Comparison of ENCODE assay signal across 1 cellular context in the genomic region with DNA sequence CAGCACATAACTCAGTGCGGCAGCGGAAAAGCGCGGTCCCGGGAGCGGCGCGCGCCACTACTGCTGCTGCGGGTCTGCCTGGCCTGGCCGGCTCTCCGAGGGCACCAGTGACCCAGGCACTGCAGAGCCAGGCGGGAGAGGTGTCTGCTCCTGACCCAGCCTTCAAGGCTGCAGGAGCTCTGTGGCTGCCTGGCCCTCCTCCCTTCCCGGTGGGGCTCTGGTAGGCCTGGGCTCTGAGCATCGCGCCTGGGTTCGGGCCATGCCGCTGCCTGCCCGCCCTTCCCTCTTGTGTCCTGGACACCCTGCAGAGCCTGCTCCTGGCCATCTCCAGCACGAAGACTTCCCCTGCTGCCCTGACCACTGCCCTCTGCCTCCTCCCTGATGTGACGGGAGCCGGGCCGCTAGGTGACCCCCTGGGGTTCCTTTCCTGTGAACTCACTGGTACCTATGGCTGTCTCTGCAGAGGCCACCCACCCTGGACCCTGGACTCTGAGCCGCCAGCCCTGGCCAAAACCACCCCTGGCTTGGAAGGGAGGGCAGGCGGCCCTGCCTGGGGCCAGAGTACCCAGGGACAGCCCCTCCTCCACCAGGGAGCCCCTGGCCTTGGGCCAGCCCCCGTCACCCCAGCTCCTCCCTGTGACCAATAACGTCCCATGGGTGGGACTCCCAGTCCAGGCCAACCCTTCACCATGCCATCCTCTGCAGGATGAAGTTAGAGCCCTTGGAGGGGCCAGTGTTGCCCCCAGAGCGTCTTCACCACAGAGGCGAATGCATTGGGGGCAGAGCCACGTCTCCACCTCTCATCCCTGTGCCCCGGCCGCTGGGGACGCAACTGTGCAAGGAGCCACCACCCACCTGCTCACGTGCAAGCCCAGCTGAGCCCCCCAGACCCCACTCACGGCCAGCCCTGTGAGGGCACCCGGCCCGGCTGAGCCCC.
TF ChIP-seq lines count a peak whose summit lies in the region.

No MANE protein-coding gene starts in this region.

TF ChIP-seq in HepG2, 621 proteins besides CTCF, POLR2A, EP300 and RAD21 (continued from another document and continues in another):
- TF ChIP-seq REPIN1 (CRISPR knock-in tag; IDR thresholded peaks at IDR 0.05; ENCODE audit: borderline replicate concordance, low read depth) (peak; percentile 89; the same call in 1 of the 2 replicates), ZNF230 (CRISPR knock-in tag; IDR thresholded peaks at IDR 0.05) (peak; percentile 30; the same call in 1 of the 2 replicates), CBX5 (CRISPR knock-in tag; IDR thresholded peaks at IDR 0.05; ENCODE audit: borderline replicate concordance) (no peak; the same call in 1 of the 2 replicates), IRX3 (CRISPR knock-in tag; IDR thresholded peaks at IDR 0.05; ENCODE audit: borderline replicate concordance, low read depth) (no peak; the same call in 1 of the 2 replicates), EEA1 (CRISPR knock-in tag; IDR thresholded peaks at IDR 0.05; ENCODE audit: borderline replicate concordance) (no peak; the same call in none of the 2 replicates), ZNF772 (CRISPR knock-in tag; IDR thresholded peaks at IDR 0.05) (peak; percentile 94), CBFB (CRISPR knock-in tag; IDR thresholded peaks at IDR 0.05) (0 out of 2 replicates have a peak, but pooled peaks have one; percentile 4), ZNF749 (CRISPR knock-in tag; IDR thresholded peaks at IDR 0.05; ENCODE audit: borderline replicate concordance) (peak; percentile 86; the same call in 1 of the 2 replicates), NFRKB (IDR thresholded peaks at IDR 0.05) (no peak), ZNF431 (CRISPR knock-in tag; IDR thresholded peaks at IDR 0.05; ENCODE audit: borderline replicate concordance, low read depth) (peak; percentile 79; the same call in 1 of the 2 replicates), MAF1 (CRISPR knock-in tag; IDR thresholded peaks at IDR 0.05; ENCODE audit: borderline replicate concordance) (0 out of 2 replicates have a peak, but pooled peaks have one; percentile 61), ZNF44 (CRISPR knock-in tag; IDR thresholded peaks at IDR 0.05) (no peak), ATF7-NPFF (CRISPR knock-in tag; IDR thresholded peaks at IDR 0.05; ENCODE audit: low read depth) (peak; percentile 61), NCOA1 (CRISPR knock-in tag; IDR thresholded peaks at IDR 0.05) (no peak; the same call in 1 of the 2 replicates), GFI1 (CRISPR knock-in tag; IDR thresholded peaks at IDR 0.05; ENCODE audit: borderline replicate concordance) (peak; percentile 82; the same call in 1 of the 2 replicates), ZNF720 (CRISPR knock-in tag; IDR thresholded peaks at IDR 0.05) (no peak), RELA (CRISPR knock-in tag; IDR thresholded peaks at IDR 0.05) (no peak), HMGA1 (CRISPR knock-in tag; conservative IDR thresholded peaks at IDR 0.05) (no peak), ZNF430 (CRISPR knock-in tag; IDR thresholded peaks at IDR 0.05) (no peak), ZNF790 (CRISPR knock-in tag; IDR thresholded peaks at IDR 0.05; ENCODE audit: borderline replicate concordance) (no peak), PAX8 (CRISPR knock-in tag; IDR thresholded peaks at IDR 0.05; ENCODE audit: borderline replicate concordance) (no peak), ZBTB1 (CRISPR knock-in tag; IDR thresholded peaks at IDR 0.05; ENCODE audit: borderline replicate concordance) (no peak), ZSCAN29 (CRISPR knock-in tag; conservative IDR thresholded peaks at IDR 0.05) (0 out of 2 replicates have a peak, but pooled peaks have one; percentile 21), HNRNPK (IDR thresholded peaks at IDR 0.05; ENCODE audit: low read depth, low read length, poor library complexity, severe bottlenecking) (no peak), GABPB1 (CRISPR knock-in tag; IDR thresholded peaks at IDR 0.05) (peak; percentile 77), ZEB1 (IDR thresholded peaks at IDR 0.05; ENCODE audit: insufficient replicate concordance, low read depth) (peak; percentile 44), PHF5A (CRISPR knock-in tag; IDR thresholded peaks at IDR 0.05; ENCODE audit: low read depth, unreplicated experiment) (no peak), ZMYM3 (CRISPR knock-in tag; IDR thresholded peaks at IDR 0.05) (no peak), MED1 (CRISPR knock-in tag; IDR thresholded peaks at IDR 0.05) (peak; percentile 90), ZNF589 (CRISPR knock-in tag; conservative IDR thresholded peaks at IDR 0.05) (no peak), ZNF713 (CRISPR knock-in tag; IDR thresholded peaks at IDR 0.05) (no peak), ZSCAN20 (CRISPR knock-in tag; IDR thresholded peaks at IDR 0.05; ENCODE audit: borderline replicate concordance) (no peak), HOXD1 (CRISPR knock-in tag; IDR thresholded peaks at IDR 0.05) (no peak), ARNTL (CRISPR knock-in tag; IDR thresholded peaks at IDR 0.05) (peak; percentile 59; the same call in 1 of the 2 replicates)
- TF ChIP-seq, protein P1, sequence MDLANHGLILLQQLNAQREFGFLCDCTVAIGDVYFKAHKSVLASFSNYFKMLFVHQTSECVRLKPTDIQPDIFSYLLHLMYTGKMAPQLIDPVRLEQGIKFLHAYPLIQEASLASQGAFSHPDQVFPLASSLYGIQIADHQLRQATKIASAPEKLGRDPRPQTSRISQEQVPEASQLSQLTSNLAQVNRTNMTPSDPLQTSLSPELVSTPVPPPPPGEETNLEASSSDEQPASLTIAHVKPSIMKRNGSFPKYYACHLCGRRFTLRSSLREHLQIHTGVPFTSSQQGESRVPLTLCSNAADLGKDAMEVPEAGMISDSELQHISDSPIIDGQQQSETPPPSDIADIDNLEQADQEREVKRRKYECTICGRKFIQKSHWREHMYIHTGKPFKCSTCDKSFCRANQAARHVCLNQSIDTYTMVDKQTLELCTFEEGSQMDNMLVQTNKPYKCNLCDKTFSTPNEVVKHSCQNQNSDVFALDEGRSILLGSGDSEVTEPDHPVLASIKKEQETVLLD (CRISPR knock-in tag; IDR thresholded peaks at IDR 0.05; ENCODE audit: low read depth), result no peak
- TF ChIP-seq, protein P2, sequence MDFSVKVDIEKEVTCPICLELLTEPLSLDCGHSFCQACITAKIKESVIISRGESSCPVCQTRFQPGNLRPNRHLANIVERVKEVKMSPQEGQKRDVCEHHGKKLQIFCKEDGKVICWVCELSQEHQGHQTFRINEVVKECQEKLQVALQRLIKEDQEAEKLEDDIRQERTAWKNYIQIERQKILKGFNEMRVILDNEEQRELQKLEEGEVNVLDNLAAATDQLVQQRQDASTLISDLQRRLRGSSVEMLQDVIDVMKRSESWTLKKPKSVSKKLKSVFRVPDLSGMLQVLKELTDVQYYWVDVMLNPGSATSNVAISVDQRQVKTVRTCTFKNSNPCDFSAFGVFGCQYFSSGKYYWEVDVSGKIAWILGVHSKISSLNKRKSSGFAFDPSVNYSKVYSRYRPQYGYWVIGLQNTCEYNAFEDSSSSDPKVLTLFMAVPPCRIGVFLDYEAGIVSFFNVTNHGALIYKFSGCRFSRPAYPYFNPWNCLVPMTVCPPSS (IDR thresholded peaks at IDR 0.05), result no peak
- TF ChIP-seq, protein P3, sequence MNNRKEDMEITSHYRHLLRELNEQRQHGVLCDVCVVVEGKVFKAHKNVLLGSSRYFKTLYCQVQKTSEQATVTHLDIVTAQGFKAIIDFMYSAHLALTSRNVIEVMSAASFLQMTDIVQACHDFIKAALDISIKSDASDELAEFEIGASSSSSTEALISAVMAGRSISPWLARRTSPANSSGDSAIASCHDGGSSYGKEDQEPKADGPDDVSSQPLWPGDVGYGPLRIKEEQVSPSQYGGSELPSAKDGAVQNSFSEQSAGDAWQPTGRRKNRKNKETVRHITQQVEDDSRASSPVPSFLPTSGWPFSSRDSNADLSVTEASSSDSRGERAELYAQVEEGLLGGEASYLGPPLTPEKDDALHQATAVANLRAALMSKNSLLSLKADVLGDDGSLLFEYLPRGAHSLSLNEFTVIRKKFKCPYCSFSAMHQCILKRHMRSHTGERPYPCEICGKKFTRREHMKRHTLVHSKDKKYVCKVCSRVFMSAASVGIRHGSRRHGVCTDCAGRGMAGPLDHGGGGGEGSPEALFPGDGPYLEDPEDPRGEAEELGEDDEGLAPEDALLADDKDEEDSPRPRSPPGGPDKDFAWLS (CRISPR knock-in tag; IDR thresholded peaks at IDR 0.05; ENCODE audit: borderline replicate concordance), result no peak
- TF ChIP-seq, protein P4, sequence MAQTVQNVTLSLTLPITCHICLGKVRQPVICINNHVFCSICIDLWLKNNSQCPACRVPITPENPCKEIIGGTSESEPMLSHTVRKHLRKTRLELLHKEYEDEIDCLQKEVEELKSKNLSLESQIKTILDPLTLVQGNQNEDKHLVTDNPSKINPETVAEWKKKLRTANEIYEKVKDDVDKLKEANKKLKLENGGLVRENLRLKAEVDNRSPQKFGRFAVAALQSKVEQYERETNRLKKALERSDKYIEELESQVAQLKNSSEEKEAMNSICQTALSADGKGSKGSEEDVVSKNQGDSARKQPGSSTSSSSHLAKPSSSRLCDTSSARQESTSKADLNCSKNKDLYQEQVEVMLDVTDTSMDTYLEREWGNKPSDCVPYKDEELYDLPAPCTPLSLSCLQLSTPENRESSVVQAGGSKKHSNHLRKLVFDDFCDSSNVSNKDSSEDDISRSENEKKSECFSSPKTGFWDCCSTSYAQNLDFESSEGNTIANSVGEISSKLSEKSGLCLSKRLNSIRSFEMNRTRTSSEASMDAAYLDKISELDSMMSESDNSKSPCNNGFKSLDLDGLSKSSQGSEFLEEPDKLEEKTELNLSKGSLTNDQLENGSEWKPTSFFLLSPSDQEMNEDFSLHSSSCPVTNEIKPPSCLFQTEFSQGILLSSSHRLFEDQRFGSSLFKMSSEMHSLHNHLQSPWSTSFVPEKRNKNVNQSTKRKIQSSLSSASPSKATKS (CRISPR knock-in tag; IDR thresholded peaks at IDR 0.05), result no peak
- TF ChIP-seq, protein P5, sequence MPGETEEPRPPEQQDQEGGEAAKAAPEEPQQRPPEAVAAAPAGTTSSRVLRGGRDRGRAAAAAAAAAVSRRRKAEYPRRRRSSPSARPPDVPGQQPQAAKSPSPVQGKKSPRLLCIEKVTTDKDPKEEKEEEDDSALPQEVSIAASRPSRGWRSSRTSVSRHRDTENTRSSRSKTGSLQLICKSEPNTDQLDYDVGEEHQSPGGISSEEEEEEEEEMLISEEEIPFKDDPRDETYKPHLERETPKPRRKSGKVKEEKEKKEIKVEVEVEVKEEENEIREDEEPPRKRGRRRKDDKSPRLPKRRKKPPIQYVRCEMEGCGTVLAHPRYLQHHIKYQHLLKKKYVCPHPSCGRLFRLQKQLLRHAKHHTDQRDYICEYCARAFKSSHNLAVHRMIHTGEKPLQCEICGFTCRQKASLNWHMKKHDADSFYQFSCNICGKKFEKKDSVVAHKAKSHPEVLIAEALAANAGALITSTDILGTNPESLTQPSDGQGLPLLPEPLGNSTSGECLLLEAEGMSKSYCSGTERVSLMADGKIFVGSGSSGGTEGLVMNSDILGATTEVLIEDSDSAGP (CRISPR knock-in tag; IDR thresholded peaks at IDR 0.05; ENCODE audit: borderline replicate concordance), result peak; percentile 86; the same call in 1 of the 2 replicates
- TF ChIP-seq, protein P6, sequence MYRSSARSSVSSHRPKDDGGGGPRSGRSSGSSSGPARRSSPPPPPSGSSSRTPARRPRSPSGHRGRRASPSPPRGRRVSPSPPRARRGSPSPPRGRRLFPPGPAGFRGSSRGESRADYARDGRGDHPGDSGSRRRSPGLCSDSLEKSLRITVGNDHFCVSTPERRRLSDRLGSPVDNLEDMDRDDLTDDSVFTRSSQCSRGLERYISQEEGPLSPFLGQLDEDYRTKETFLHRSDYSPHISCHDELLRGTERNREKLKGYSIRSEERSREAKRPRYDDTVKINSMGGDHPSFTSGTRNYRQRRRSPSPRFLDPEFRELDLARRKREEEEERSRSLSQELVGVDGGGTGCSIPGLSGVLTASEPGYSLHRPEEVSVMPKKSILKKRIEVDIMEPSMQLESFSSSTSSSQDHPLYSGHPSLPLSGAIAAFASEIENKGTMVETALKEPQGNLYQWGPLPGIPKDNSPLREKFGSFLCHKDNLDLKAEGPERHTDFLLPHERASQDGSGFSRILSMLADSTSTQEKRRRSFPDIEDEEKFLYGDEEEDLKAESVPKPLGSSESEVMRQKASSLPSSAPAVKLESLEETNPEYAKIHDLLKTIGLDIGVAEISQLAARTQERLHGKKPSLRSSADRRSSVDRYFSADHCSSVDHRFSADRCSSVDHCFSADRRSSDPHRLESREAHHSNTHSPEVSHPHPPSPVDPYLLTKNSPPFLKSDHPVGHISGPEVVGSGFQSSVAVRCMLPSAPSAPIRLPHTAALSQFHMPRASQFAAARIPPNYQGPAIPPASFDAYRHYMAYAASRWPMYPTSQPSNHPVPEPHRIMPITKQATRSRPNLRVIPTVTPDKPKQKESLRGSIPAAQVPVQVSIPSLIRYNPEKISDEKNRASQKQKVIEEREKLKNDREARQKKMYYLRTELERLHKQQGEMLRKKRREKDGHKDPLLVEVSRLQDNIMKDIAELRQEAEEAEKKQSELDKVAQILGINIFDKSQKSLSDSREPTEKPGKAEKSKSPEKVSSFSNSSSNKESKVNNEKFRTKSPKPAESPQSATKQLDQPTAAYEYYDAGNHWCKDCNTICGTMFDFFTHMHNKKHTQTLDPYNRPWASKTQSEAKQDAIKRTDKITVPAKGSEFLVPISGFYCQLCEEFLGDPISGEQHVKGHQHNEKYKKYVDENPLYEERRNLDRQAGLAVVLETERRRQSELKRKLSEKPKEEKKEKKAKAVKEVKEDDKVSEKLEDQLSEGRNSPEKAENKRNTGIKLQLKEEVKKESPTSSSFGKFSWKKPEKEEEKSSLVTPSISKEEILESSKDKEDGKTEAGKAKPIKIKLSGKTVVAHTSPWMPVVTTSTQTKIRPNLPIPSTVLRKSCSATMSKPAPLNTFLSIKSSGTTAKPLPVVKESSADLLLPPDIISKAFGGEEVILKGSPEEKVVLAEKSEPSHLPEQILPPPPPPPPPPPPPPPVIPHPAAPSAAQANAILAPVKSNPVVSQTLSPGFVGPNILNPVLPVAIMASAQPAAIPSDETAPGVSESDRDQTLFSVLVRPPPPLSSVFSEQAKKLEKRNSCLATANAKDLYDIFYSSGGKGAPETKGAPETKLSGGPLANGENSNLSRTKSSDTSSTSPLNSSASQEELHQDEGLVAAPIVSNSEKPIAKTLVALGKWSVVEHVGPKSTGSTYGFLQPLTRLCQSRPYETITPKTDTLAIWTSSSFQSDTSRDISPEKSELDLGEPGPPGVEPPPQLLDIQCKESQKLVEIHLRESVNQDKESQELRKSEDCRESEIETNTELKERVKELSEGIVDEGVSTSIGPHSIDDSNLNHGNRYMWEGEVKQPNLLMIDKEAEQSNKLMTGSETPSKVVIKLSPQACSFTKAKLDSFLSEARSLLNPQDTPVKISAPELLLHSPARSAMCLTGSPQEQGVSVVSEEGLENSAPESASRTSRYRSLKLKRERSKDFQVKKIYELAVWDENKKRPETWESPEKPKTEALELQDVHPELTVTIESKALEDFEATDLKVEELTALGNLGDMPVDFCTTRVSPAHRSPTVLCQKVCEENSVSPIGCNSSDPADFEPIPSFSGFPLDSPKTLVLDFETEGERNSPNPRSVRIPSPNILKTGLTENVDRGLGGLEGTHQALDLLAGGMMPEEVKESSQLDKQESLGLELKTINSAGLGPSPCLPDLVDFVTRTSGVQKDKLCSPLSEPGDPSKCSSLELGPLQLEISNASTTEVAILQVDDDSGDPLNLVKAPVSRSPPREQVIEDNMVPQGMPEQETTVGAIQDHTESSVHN (CRISPR knock-in tag; IDR thresholded peaks at IDR 0.05), result no peak
- TF ChIP-seq, protein P7, sequence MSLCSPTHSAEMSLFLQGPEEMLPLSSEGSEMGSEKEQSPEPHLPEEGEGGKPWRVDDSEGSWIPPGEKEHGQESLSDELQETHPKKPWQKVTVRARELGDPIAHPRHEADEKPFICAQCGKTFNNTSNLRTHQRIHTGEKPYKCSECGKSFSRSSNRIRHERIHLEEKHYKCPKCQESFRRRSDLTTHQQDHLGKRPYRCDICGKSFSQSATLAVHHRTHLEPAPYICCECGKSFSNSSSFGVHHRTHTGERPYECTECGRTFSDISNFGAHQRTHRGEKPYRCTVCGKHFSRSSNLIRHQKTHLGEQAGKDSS (CRISPR knock-in tag; IDR thresholded peaks at IDR 0.05; ENCODE audit: borderline replicate concordance, low read depth), result peak; percentile 84
